1 cellular context compared by ENCODE assay signal in genomic region chr10:130834170-130834569, GRCh38.
TF ChIP-seq lines count a peak whose summit lies in the region.

No MANE protein-coding gene starts in this region.

TF ChIP-seq in A549, 52 proteins besides CTCF, POLR2A, EP300 and RAD21 (continued from another document):
- TF ChIP-seq NPAS2 (CRISPR knock-in tag; IDR thresholded peaks at IDR 0.05; ENCODE audit: borderline replicate concordance), result no peak
- no peak for TF ChIP-seq ZFP36 (IDR thresholded peaks at IDR 0.05; ENCODE audit: borderline replicate concordance, partially characterized antibody)
- no peak for TF ChIP-seq EHMT2 (IDR thresholded peaks at IDR 0.05; ENCODE audit: low read depth)
- no peak for TF ChIP-seq HOXA7 (CRISPR knock-in tag; IDR thresholded peaks at IDR 0.05)
- no peak for TF ChIP-seq RARB (CRISPR knock-in tag; IDR thresholded peaks at IDR 0.05)
- no peak for TF ChIP-seq JUNB (IDR thresholded peaks at IDR 0.05)
